Comparison of ENCODE assay signal across 8 cellular contexts in genomic region chr5:41903382-41903891, GRCh38. TPM values are rescaled to one million over a fixed set of nuclear protein-coding genes. Genes with fewer than 3 reads are reported as not detected.
DNase-seq lines count a peak whose midpoint lies in the region; ATAC-seq, FAIRE-seq and TF ChIP-seq lines count a peak whose summit lies in the region.

No MANE protein-coding gene starts in this region.

- peak overlapping the region; percentile 44 for H3K27ac ChIP-seq in RWPE2 (ENCODE audit: poor library complexity, severe bottlenecking)
- peak overlapping the region; percentile 94 to 97 (median 96) for H3K27ac ChIP-seq in esophagus squamous epithelium
- H3K27ac ChIP-seq in sigmoid colon: peak overlapping the region; percentile 86 to 95 (median 92)

- peak overlapping the region; percentile 61 for H3K4me3 ChIP-seq in RWPE2 (ENCODE audit: severe bottlenecking)
- H3K4me3 ChIP-seq in esophagus squamous epithelium: peak overlapping the region; percentile 79 to 97 (median 88)
- H3K4me3 ChIP-seq in sigmoid colon: peak overlapping the region; percentile 41 to 81 (median 67)

- TF ChIP-seq EP300 in sigmoid colon (IDR thresholded peaks at IDR 0.05): no peak

- TF ChIP-seq CTCF in RWPE2 (IDR thresholded peaks at IDR 0.05; ENCODE audit: poor library complexity, severe bottlenecking): no peak
- no peak for TF ChIP-seq CTCF in esophagus squamous epithelium (IDR thresholded peaks at IDR 0.05)
- no peak for TF ChIP-seq CTCF in sigmoid colon (IDR thresholded peaks at IDR 0.05)

- no peak for TF ChIP-seq POLR2A in GM12891 (IDR thresholded peaks at IDR 0.05; ENCODE audit: low read depth, low read length)
- no peak for TF ChIP-seq POLR2A in esophagus squamous epithelium (IDR thresholded peaks at IDR 0.05)
- TF ChIP-seq POLR2A in sigmoid colon (IDR thresholded peaks at IDR 0.05): no peak

- H3K4me1 ChIP-seq in RWPE2 (ENCODE audit: insufficient read depth, poor library complexity, severe bottlenecking) (no peaks in the 10 kb centered on the region), esophagus squamous epithelium (peaks cover 0 to 32% (median 12%) of the 10 kb centered on the region in 3 donors), sigmoid colon (peaks cover 0 to 41% (median 17%) of the 10 kb centered on the region in 4 donors)

- FAIRE-seq in GM12891 (lab: Jason Lieb, UNC): peak; percentile 48

- DNase-seq in GM12891 (ENCODE audit: insufficient read length, low spot score) (no peak), RWPE2 (ENCODE audit: low spot score) (no peak), esophagus squamous epithelium (lab: John Stamatoyannopoulos, UW) (no peak), sigmoid colon (no peak), DMS79 (lab: John Stamatoyannopoulos, UW) (no peak), AG08395 (ENCODE audit: low spot score) (no peak), SKM-1 treated with dmso at 0.1 percent for 144 hours (lab: John Stamatoyannopoulos, UW; ENCODE audit: unreplicated experiment) (no peak), ecto neural progenitor cell (ENCODE audit: low spot score) (no peak)

- no peaks in the 10 kb centered on the region for H3K9me3 ChIP-seq in RWPE2 (ENCODE audit: severe bottlenecking)
- no peaks in the 10 kb centered on the region for H3K9me3 ChIP-seq in esophagus squamous epithelium
- H3K9me3 ChIP-seq in sigmoid colon: no peaks in the 10 kb centered on the region

- intact Hi-C loops in esophagus squamous epithelium (cut with DNase I) (no loop called here), sigmoid colon (cut with DNase I) (loop anchor here (10.0 kb wide), 1 partner anchor 1221 kb away; the partner anchor contains the start of gene ZNF131)

- 40 to 43% methylated on average over 8 of the region's 8 CpGs for whole genome bisulfite sequencing in esophagus squamous epithelium, 2 donors
- WGBS in sigmoid colon, 2 donors: 42 to 44% methylated on average over 8 of the region's 8 CpGs

- H3K36me3 ChIP-seq in RWPE2 (ENCODE audit: low read depth) (peaks cover 30% of the 10 kb centered on the region), esophagus squamous epithelium (peaks cover 0 to 10% (median 7%) of the 10 kb centered on the region in 3 donors), sigmoid colon (peaks cover 0 to 13% (median 2%) of the 10 kb centered on the region in 4 donors)

- H3K27me3 ChIP-seq in RWPE2 (ENCODE audit: insufficient read depth, poor library complexity, severe bottlenecking) (no peaks in the 10 kb centered on the region), esophagus squamous epithelium (peaks cover 0 to 9% (median 0%) of the 10 kb centered on the region in 4 donors), sigmoid colon (no peaks in the 10 kb centered on the region)

- ATAC-seq in RWPE2 (ENCODE audit: low read depth): no peak

TF ChIP-seq in GM12891, 5 proteins besides CTCF, POLR2A, EP300 and RAD21:
- TF ChIP-seq TAF1 (IDR thresholded peaks at IDR 0.05; ENCODE audit: low read depth, low read length) (no peak), POU2F2 (IDR thresholded peaks at IDR 0.05; ENCODE audit: low read depth, low read length) (no peak), POLR2AphosphoS5 (IDR thresholded peaks at IDR 0.05; ENCODE audit: low read depth, low read length) (no peak), PAX5 (IDR thresholded peaks at IDR 0.05; ENCODE audit: insufficient read depth, low read length, severe bottlenecking) (no peak), SPI1 (IDR thresholded peaks at IDR 0.05; ENCODE audit: low read depth, low read length) (no peak)

RNA-seq across cellular contexts. Expression of gene RIMOC1, which starts 0.7 kb away (rescaled TPM):
- polyA plus RNA-seq in GM12891 (2012; ENCODE audit: low read depth, missing spikeins): 3.4 TPM
- 10 to 100 TPM; 11.9 to 16.4 (median 14.2) TPM for total RNA-seq in esophagus squamous epithelium
- total RNA-seq in sigmoid colon: 10 to 100 TPM; 14.9 to 19.3 (median 17.9) TPM
- 10 to 100 TPM in 1 of 3 donors, 1 to 10 TPM in 2; 5.4 to 10.2 (median 8.1) TPM for polyA plus RNA-seq in sigmoid colon

RNA-seq across cellular contexts. Expression of gene FBXO4, which starts 21.6 kb away (rescaled TPM):
- 8.7 TPM for polyA plus RNA-seq in GM12891 (2012; ENCODE audit: low read depth, missing spikeins)
- total RNA-seq in esophagus squamous epithelium (10 to 100 TPM in 1 of 4 donors, 1 to 10 TPM in 3; 2.4 to 10.9 (median 7.4) TPM), sigmoid colon (10 to 100 TPM in 2 of 4 donors, 1 to 10 TPM in 2; 8.3 to 12.3 (median 10.4) TPM)
- 1 to 10 TPM; 5.5 to 8.5 (median 6.6) TPM for polyA plus RNA-seq in sigmoid colon

RNA-seq across cellular contexts. Expression of gene OXCT1, which starts 33.2 kb away (rescaled TPM):
- polyA plus RNA-seq in GM12891 (2012; ENCODE audit: low read depth, missing spikeins): 37.4 TPM
- 10 to 100 TPM; 20.3 to 27.3 (median 23.4) TPM for total RNA-seq in esophagus squamous epithelium
- total RNA-seq in sigmoid colon: 10 to 100 TPM; 24.2 to 35.0 (median 33.2) TPM
- 10 to 100 TPM in 2 of 3 donors, 1 to 10 TPM in 1; 6.6 to 26.1 (median 10.9) TPM for polyA plus RNA-seq in sigmoid colon

Comparison
In these comparisons a context has a peak if more than half of its experiments do, and no peak if none do; other contexts are left out.
1. H3K27ac ChIP-seq: peak in every context shown above with its lines; median percentile 96 in esophagus squamous epithelium; 92 in sigmoid colon; 44 in RWPE2.